ENCODE assay signal across 11 cellular contexts in genomic region chrX:24426340-24426913, GRCh38. TPM values are rescaled to one million over a fixed set of nuclear protein-coding genes. Genes with fewer than 3 reads are reported as not detected.
DNase-seq lines count a peak whose midpoint lies in the region; ATAC-seq and TF ChIP-seq lines count a peak whose summit lies in the region.
"Had no signal": no experiment of that assay in that cellular context is flagged by ENCODE, and none has a peak within 500 bp of the region (broad histone marks: within the 10 kb centered on the region; RNA-seq: fewer than 3 reads in every experiment).

No MANE protein-coding gene starts in this region.

- H3K4me3 ChIP-seq in esophagus squamous epithelium (no peak overlapping the region), skin epidermis (no peak overlapping the region)
- H3K4me3 ChIP-seq: psoas muscle, testis had no signal

- TF ChIP-seq POLR2A in esophagus squamous epithelium (IDR thresholded peaks at IDR 0.05): no peak

- no peaks in the 10 kb centered on the region for H3K27me3 ChIP-seq in esophagus squamous epithelium
- H3K27me3 ChIP-seq: testis had no signal

- TF ChIP-seq CTCF in esophagus squamous epithelium (IDR thresholded peaks at IDR 0.05): no peak

- no peaks in the 10 kb centered on the region for H3K9me3 ChIP-seq in esophagus squamous epithelium
- H3K9me3 ChIP-seq: psoas muscle, testis had no signal

- intact Hi-C loops in esophagus squamous epithelium (cut with DNase I): no loop called here

- 27 to 58% methylated on average over 1 to 2 of the region's 2 CpGs for WGBS in esophagus squamous epithelium, 2 donors

- H3K27ac ChIP-seq in esophagus squamous epithelium (peak overlapping the region; percentile 62 to 79 (median 72)), skin epidermis (peak overlapping the region in 12 of 21 experiments; percentile 3 to 78 (median 42))
- H3K27ac ChIP-seq: psoas muscle had no signal

- H3K4me1 ChIP-seq in esophagus squamous epithelium: peaks cover 11 to 51% (median 11%) of the 10 kb centered on the region in 3 donors
- H3K4me1 ChIP-seq: psoas muscle had no signal

- no peak for ATAC-seq in GM19395 (IDR thresholded peaks at IDR 0.05; ENCODE audit: unreplicated experiment)
- ATAC-seq: psoas muscle had no signal

- no peaks in the 10 kb centered on the region for H3K36me3 ChIP-seq in esophagus squamous epithelium

- peak; percentile 11 for DNase-seq in DMS53 (lab: John Stamatoyannopoulos, UW)
- no peak for DNase-seq in DMS53 treated with DMSO at 0.1 percent for 48 hours (lab: John Stamatoyannopoulos, UW; ENCODE audit: unreplicated experiment)
- DNase-seq in RKO (ENCODE audit: low spot score): peak; percentile 7
- no peak for DNase-seq in esophagus squamous epithelium (lab: John Stamatoyannopoulos, UW)
- no peak for DNase-seq in NCI-H526 treated with DMSO at 0.1 percent for 48 hours (lab: John Stamatoyannopoulos, UW)
- no peak for DNase-seq in islet precursor cell
- DNase-seq: foreskin melanocyte, psoas muscle, testis had no signal

RNA-seq across cellular contexts. Expression of gene PDK3, which starts 38.7 kb away (rescaled TPM):
- 10 to 100 TPM in 2 of 4 donors, 1 to 10 TPM in 2; 5.4 to 20.6 (median 12.8) TPM for total RNA-seq in esophagus squamous epithelium

Comparison
In these comparisons a context has a peak if more than half of its experiments do, and no peak if none do; other contexts are left out.
1. DNase-seq: peak in DMS53 (single experiment) and RKO (single experiment); none in DMS53 treated with DMSO at 0.1 percent for 48 hours (single experiment), esophagus squamous epithelium (single experiment), NCI-H526 treated with DMSO at 0.1 percent for 48 hours (single experiment) and islet precursor cell (single experiment).